ENCODE assay signal across 14 cellular contexts in the genomic region with DNA sequence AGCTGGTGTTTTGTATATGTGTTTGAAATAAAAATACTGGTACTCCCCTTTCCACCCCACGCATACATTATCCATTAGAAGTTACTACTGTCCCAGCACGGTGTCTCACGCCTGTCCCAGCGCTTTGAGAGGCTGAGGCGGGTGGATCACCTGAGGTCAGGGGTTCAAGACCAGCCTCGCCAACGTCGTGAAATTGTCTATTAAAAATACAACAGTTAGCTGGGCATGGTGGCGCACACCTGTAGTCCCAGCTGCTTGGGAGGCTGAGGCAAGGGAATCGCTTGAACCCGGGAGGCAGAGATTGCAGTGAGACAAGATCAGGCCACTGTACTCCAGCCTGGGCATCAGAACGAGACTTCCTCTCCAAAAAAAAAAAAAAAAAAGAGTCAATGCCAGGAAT. TPM values are rescaled to one million over a fixed set of nuclear protein-coding genes. Genes with fewer than 3 reads are reported as not detected.
DNase-seq lines count a peak whose midpoint lies in the region; ATAC-seq, FAIRE-seq and TF ChIP-seq lines count a peak whose summit lies in the region.
"Had no signal": no experiment of that assay in that cellular context is flagged by ENCODE, and none has a peak within 500 bp of the region (broad histone marks: within the 10 kb centered on the region; RNA-seq: fewer than 3 reads in every experiment).

No MANE protein-coding gene starts in this region.

- peaks cover 6% of the 10 kb centered on the region for H3K36me3 Mint-ChIP-seq in activated CD8-positive, alpha-beta memory T cell treated with anti-CD3 and anti-CD28 coated beads, Interleukin-2, amount 10 ng/mL, durations not matched to agents 7 days and 5 days
- H3K36me3 Mint-ChIP-seq in central memory CD8-positive, alpha-beta T cell (ENCODE audit: insufficient read depth) = peaks cover 46% of the 10 kb centered on the region
- H3K36me3 Mint-ChIP-seq in progenitor cell of endocrine pancreas (ENCODE audit: insufficient read depth) = peaks cover 1% of the 10 kb centered on the region

- peak overlapping the region; percentile 49; the same call in 1 of the 2 replicates for H3K4me2 ChIP-seq in MM.1S (ENCODE audit: low read depth, low read length)

- TF ChIP-seq CTCF in MM.1S (IDR thresholded peaks at IDR 0.05; ENCODE audit: low read length) (no peak), progenitor cell of endocrine pancreas (IDR thresholded peaks at IDR 0.05; ENCODE audit: unreplicated experiment) (no peak), tibial nerve (IDR thresholded peaks at IDR 0.05) (no peak), D721Med (IDR thresholded peaks at IDR 0.05; ENCODE audit: insufficient read depth, missing control alignments) (no peak)

- peaks cover 61% of the 10 kb centered on the region for H3K79me2 ChIP-seq in MM.1S (ENCODE audit: low read length)

- H3K4me1 ChIP-seq in MM.1S (ENCODE audit: low read length) (peaks cover 15% of the 10 kb centered on the region), tibial nerve (peaks cover 0 to 65% (median 41%) of the 10 kb centered on the region in 4 donors)

- ATAC-seq in activated CD8-positive, alpha-beta memory T cell treated with anti-CD3 and anti-CD28 coated beads, Interleukin-2, amount 10 ng/mL, durations not matched to agents 7 days and 5 days = no peak
- ATAC-seq in central memory CD8-positive, alpha-beta T cell (replicated peaks; ENCODE audit: extremely low read depth, poor library complexity, severe bottlenecking) = no peak
- ATAC-seq: left lung; stimulated activated memory B cell treated with anti-CD40 and anti-IgM and Interleukin-4, amounts not matched to agents 10 μg/mL and 1 μg/mL and 100 μg/mL, for 72 hours had no signal

- WGBS in tibial nerve, 2 donors = 91% methylated on average over 12 of the region's 12 CpGs

- peak overlapping the region; percentile 9 for H3K27ac Mint-ChIP-seq in activated CD8-positive, alpha-beta memory T cell treated with anti-CD3 and anti-CD28 coated beads, Interleukin-2, amount 10 ng/mL, durations not matched to agents 7 days and 5 days
- peak overlapping the region; percentile 17 for H3K27ac Mint-ChIP-seq in central memory CD8-positive, alpha-beta T cell (ENCODE audit: low read depth)
- peak overlapping the region; percentile 56 for H3K27ac Mint-ChIP-seq in progenitor cell of endocrine pancreas

- H3K27ac ChIP-seq in MM.1S (ENCODE audit: low read length) (no peak overlapping the region), tibial nerve (peak overlapping the region in 1 of 4 donors; percentile 26)
- H3K27ac ChIP-seq: left lung had no signal

- H3K9me2 ChIP-seq in MM.1S (replicated peaks; ENCODE audit: insufficient read depth, low read length) = no peaks in the 10 kb centered on the region

- CTCF ChIA-PET in activated CD8-positive, alpha-beta memory T cell treated with anti-CD3 and anti-CD28 coated beads, Interleukin-2, amount 10 ng/mL, durations not matched to agents 7 days and 5 days (lab: Charles Lee) = interaction anchor here (0.7 to 1.2 kb wide), 2 partner anchors 10 to 570 kb away, joined by 3 to 4 read pairs; no protein-coding TSS in a partner anchor

- DNase-seq in activated CD8-positive, alpha-beta memory T cell treated with anti-CD3 and anti-CD28 coated beads, Interleukin-2, amount 10 ng/mL, durations not matched to agents 7 days and 5 days = no peak
- no peak for DNase-seq in activated CD8-positive, alpha-beta memory T cell treated with anti-CD3 and anti-CD28 coated beads, Interleukin-2, amount 50 U/mL, for 48 hours
- no peak for DNase-seq in MM.1S
- no peak for DNase-seq in central memory CD8-positive, alpha-beta T cell (ENCODE audit: low spot score in 2 of 2)
- DNase-seq in progenitor cell of endocrine pancreas (ENCODE audit: low spot score, unreplicated experiment) = no peak
- no peak for DNase-seq in tibial nerve (ENCODE audit: low spot score in 2 of 2)
- DNase-seq in midbrain (lab: John Stamatoyannopoulos, UW) = no peak
- DNase-seq in D721Med (ENCODE audit: insufficient read length, low spot score) = no peak
- DNase-seq: left lung, NCI-H2081, SHP77, T-helper 9 cell had no signal

- peaks cover 34% of the 10 kb centered on the region for H3F3A ChIP-seq in MM.1S (ENCODE audit: insufficient read depth, low read length)

- no peak overlapping the region for H3K9ac ChIP-seq in MM.1S (ENCODE audit: low read length)

- no peaks in the 10 kb centered on the region for H3K36me3 ChIP-seq in MM.1S (replicated peaks; ENCODE audit: insufficient read depth, low read length)
- H3K36me3 ChIP-seq in tibial nerve = no peaks in the 10 kb centered on the region
- H3K36me3 ChIP-seq: left lung had no signal

- H3K27me3 ChIP-seq in MM.1S (replicated peaks; ENCODE audit: insufficient read depth, low read length) (no peaks in the 10 kb centered on the region), tibial nerve (no peaks in the 10 kb centered on the region)
- H3K27me3 ChIP-seq: left lung had no signal

- H3K4me3 ChIP-seq in MM.1S (ENCODE audit: low read length) (no peak overlapping the region), tibial nerve (no peak overlapping the region)
- H3K4me3 ChIP-seq: left lung had no signal

- no peaks in the 10 kb centered on the region for H3K27me3 Mint-ChIP-seq in activated CD8-positive, alpha-beta memory T cell treated with anti-CD3 and anti-CD28 coated beads, Interleukin-2, amount 10 ng/mL, durations not matched to agents 7 days and 5 days
- no peaks in the 10 kb centered on the region for H3K27me3 Mint-ChIP-seq in central memory CD8-positive, alpha-beta T cell
- no peaks in the 10 kb centered on the region for H3K27me3 Mint-ChIP-seq in progenitor cell of endocrine pancreas
- H3K27me3 Mint-ChIP-seq: dendritic cell treated with granulocyte-macrophage colony-stimulating factor and Interleukin-4, amounts not matched to agents 40 ng/mL and 50 ng/mL, for 4 days; stimulated activated memory B cell treated with anti-CD40 and anti-IgM and Interleukin-4, amounts not matched to agents 10 μg/mL and 1 μg/mL and 100 μg/mL, for 72 hours had no signal

- H4K20me1 ChIP-seq in MM.1S (ENCODE audit: insufficient read depth, low read length) = peaks cover 17% of the 10 kb centered on the region

- H3K4me1 Mint-ChIP-seq in activated CD8-positive, alpha-beta memory T cell treated with anti-CD3 and anti-CD28 coated beads, Interleukin-2, amount 10 ng/mL, durations not matched to agents 7 days and 5 days = peaks cover 42% of the 10 kb centered on the region
- peaks cover 56% of the 10 kb centered on the region for H3K4me1 Mint-ChIP-seq in central memory CD8-positive, alpha-beta T cell
- H3K4me1 Mint-ChIP-seq in progenitor cell of endocrine pancreas (ENCODE audit: low read depth) = peaks cover 22% of the 10 kb centered on the region

- no peaks in the 10 kb centered on the region for H3K9me3 Mint-ChIP-seq in activated CD8-positive, alpha-beta memory T cell treated with anti-CD3 and anti-CD28 coated beads, Interleukin-2, amount 10 ng/mL, durations not matched to agents 7 days and 5 days (ENCODE audit: low read depth)
- no peaks in the 10 kb centered on the region for H3K9me3 Mint-ChIP-seq in central memory CD8-positive, alpha-beta T cell
- H3K9me3 Mint-ChIP-seq in progenitor cell of endocrine pancreas (ENCODE audit: low read depth) = no peaks in the 10 kb centered on the region
- H3K9me3 Mint-ChIP-seq: dendritic cell treated with granulocyte-macrophage colony-stimulating factor and Interleukin-4, amounts not matched to agents 40 ng/mL and 50 ng/mL, for 4 days; stimulated activated memory B cell treated with anti-CD40 and anti-IgM and Interleukin-4, amounts not matched to agents 10 μg/mL and 1 μg/mL and 100 μg/mL, for 72 hours had no signal

- H3K4me3 Mint-ChIP-seq in activated CD8-positive, alpha-beta memory T cell treated with anti-CD3 and anti-CD28 coated beads, Interleukin-2, amount 10 ng/mL, durations not matched to agents 7 days and 5 days = peak overlapping the region; percentile 19
- H3K4me3 Mint-ChIP-seq in central memory CD8-positive, alpha-beta T cell = no peak overlapping the region
- H3K4me3 Mint-ChIP-seq in progenitor cell of endocrine pancreas (ENCODE audit: low read depth) = no peak overlapping the region
- H3K4me3 Mint-ChIP-seq: dendritic cell treated with granulocyte-macrophage colony-stimulating factor and Interleukin-4, amounts not matched to agents 40 ng/mL and 50 ng/mL, for 4 days; stimulated activated memory B cell treated with anti-CD40 and anti-IgM and Interleukin-4, amounts not matched to agents 10 μg/mL and 1 μg/mL and 100 μg/mL, for 72 hours had no signal

- no peak for TF ChIP-seq POLR2A in tibial nerve (IDR thresholded peaks at IDR 0.05)

- H3K9me3 ChIP-seq in MM.1S (replicated peaks; ENCODE audit: insufficient read depth, low read length) (no peaks in the 10 kb centered on the region), tibial nerve (no peaks in the 10 kb centered on the region)
- H3K9me3 ChIP-seq: left lung had no signal

- FAIRE-seq in D721Med (lab: Jason Lieb, UNC) = no peak

- H2AFZ ChIP-seq in MM.1S (ENCODE audit: low read length) = no peak overlapping the region

- TF ChIP-seq EP300 in tibial nerve (IDR thresholded peaks at IDR 0.05) = no peak

RNA-seq across cellular contexts. Expression of a gene that starts 2.7 kb away (rescaled TPM):
- total RNA-seq in activated CD8-positive, alpha-beta memory T cell treated with anti-CD3 and anti-CD28 coated beads, Interleukin-2, amount 10 ng/mL, durations not matched to agents 7 days and 5 days = 10 to 100 TPM; 22.5 to 25.5 TPM
- total RNA-seq in progenitor cell of endocrine pancreas = 52.5 and 53.0 TPM in 2 replicates
- 100 to 1,000 TPM in 3 of 4 donors, 10 to 100 TPM in 1; 78.9 to 157 (median 123) TPM for total RNA-seq in tibial nerve
